Comparison of ENCODE assay signal across 20 cellular contexts in the genomic region with DNA sequence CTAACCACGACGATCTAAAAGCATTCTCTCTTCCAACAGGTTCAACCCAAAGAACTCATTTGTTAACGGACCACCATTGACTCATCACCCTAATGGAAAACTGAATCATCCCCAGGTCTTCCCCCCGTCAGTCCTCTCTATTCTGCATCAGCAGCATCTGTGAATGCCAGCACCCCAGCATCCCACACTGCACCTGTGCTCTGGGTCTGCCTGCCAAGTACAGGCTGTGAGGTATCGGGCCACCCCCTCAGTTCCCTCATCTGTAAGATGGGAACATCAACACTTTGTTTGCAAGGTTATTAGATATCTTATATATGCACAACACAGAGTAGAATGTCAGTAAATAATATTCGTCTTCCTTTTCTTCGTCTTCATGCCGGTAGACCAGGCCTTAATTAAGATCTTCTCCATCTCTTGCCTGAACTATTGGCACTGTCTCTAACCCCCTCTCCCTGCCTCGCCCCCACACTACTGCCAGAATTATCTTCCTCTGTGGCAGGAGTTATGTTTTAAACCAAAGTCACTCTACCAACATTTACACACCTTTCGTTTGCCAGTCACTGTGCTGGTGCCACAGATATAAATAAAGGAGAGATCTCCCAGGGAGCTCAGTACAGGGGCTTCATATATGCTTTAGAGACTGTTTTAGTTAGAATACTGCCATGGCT. TPM values are rescaled to one million over a fixed set of nuclear protein-coding genes. Genes with fewer than 3 reads are reported as not detected.
DNase-seq lines count a peak whose midpoint lies in the region; ATAC-seq, FAIRE-seq and TF ChIP-seq lines count a peak whose summit lies in the region.
"Had no signal": no experiment of that assay in that cellular context is flagged by ENCODE, and none has a peak within 500 bp of the region (broad histone marks: within the 10 kb centered on the region; RNA-seq: fewer than 3 reads in every experiment).

No MANE protein-coding gene starts in this region.

- ATAC-seq in stimulated activated naive CD8-positive, alpha-beta T cell treated with anti-CD3 and anti-CD28 coated beads, Interleukin-15, Interleukin-2, amounts not matched to agents 100 U/mL and 50 U/mL, for 24 hours, result peak; percentile 70
- no peak for ATAC-seq in stimulated activated naive CD8-positive, alpha-beta T cell treated with anti-CD3 and anti-CD28 coated beads, Interleukin-15, amount 100 ng/mL, for 72 hours
- ATAC-seq in Right ventricle myocardium superior (ENCODE audit: poor library complexity), result no peak
- ATAC-seq in activated T-helper 17 cell treated with anti-CD3 and anti-CD28 coated beads, Interleukin-2, amount 50 U/mL, for 72 hours (replicated peaks), result no peak
- ATAC-seq: GM12878 had no signal

- H3K4me3 ChIP-seq in astrocyte (ENCODE audit: insufficient read depth, low read depth, low read length), result no peak overlapping the region
- H3K4me3 ChIP-seq: BLaER1, GM12878 had no signal

- H3K36me3 ChIP-seq in astrocyte (ENCODE audit: insufficient read depth, low read length), result no peaks in the 10 kb centered on the region
- H3K36me3 ChIP-seq: BLaER1 had no signal

- no peaks in the 10 kb centered on the region for H3K79me2 ChIP-seq in astrocyte (ENCODE audit: insufficient read depth, low read length)

- no peak overlapping the region for H3K9ac ChIP-seq in astrocyte (ENCODE audit: low read length)
- H3K9ac ChIP-seq: BLaER1 had no signal

- intact Hi-C loops in head of caudate nucleus (cut with DNase I), result no loop called here
- intact Hi-C loops in Right ventricle myocardium superior (cut with DNase I), result no loop called here

- H3K27ac ChIP-seq in astrocyte (ENCODE audit: low read depth, low read length), result no peak overlapping the region
- H3K27ac ChIP-seq: BLaER1 had no signal

- no peak for DNase-seq in stimulated activated naive CD8-positive, alpha-beta T cell treated with anti-CD3 and anti-CD28 coated beads, Interleukin-15, Interleukin-2, amounts not matched to agents 100 U/mL and 50 U/mL, for 24 hours
- no peak for DNase-seq in stimulated activated naive CD8-positive, alpha-beta T cell treated with anti-CD3 and anti-CD28 coated beads, Interleukin-15, amount 100 ng/mL, for 72 hours
- no peak for DNase-seq in astrocyte (ENCODE audit: low read depth)
- DNase-seq in head of caudate nucleus, result peak in 35 of 42 donors; percentile 35 to 88 (median 65)
- no peak for DNase-seq in DMS79 treated with DMSO at 0.1 percent for 48 hours (lab: John Stamatoyannopoulos, UW)
- DNase-seq in Right ventricle myocardium superior, result no peak
- DNase-seq: ACHN; AML-193; CD4-positive, alpha-beta memory T cell; DMS153; DMS79; GF-D8; GOT3; KG1 had no signal

- no peaks in the 10 kb centered on the region for H3K27me3 Mint-ChIP-seq in stimulated activated naive CD8-positive, alpha-beta T cell treated with anti-CD3 and anti-CD28 coated beads, Interleukin-15, amount 100 ng/mL, for 72 hours
- peaks cover 44% of the 10 kb centered on the region for H3K27me3 Mint-ChIP-seq in astrocyte (ENCODE audit: low read depth, unreplicated experiment)
- peaks cover 9% of the 10 kb centered on the region for H3K27me3 Mint-ChIP-seq in activated T-helper 17 cell treated with anti-CD3 and anti-CD28 coated beads, Interleukin-2, amount 50 U/mL, for 72 hours

- FAIRE-seq in astrocyte (lab: Jason Lieb, UNC), result no peak
- FAIRE-seq: A204.1, GM12878 had no signal

- H2AFZ ChIP-seq in astrocyte (ENCODE audit: low read depth, low read length), result no peak overlapping the region

- no peaks in the 10 kb centered on the region for H3K9me3 Mint-ChIP-seq in stimulated activated naive CD8-positive, alpha-beta T cell treated with anti-CD3 and anti-CD28 coated beads, Interleukin-15, amount 100 ng/mL, for 72 hours
- H3K9me3 Mint-ChIP-seq in astrocyte (ENCODE audit: unreplicated experiment), result no peaks in the 10 kb centered on the region
- no peaks in the 10 kb centered on the region for H3K9me3 Mint-ChIP-seq in activated T-helper 17 cell treated with anti-CD3 and anti-CD28 coated beads, Interleukin-2, amount 50 U/mL, for 72 hours
- H3K9me3 Mint-ChIP-seq: CD4-positive, alpha-beta memory T cell; H9 had no signal

- H3K27ac Mint-ChIP-seq in stimulated activated naive CD8-positive, alpha-beta T cell treated with anti-CD3 and anti-CD28 coated beads, Interleukin-15, amount 100 ng/mL, for 72 hours, result no peak overlapping the region
- H3K27ac Mint-ChIP-seq in astrocyte (ENCODE audit: unreplicated experiment), result no peak overlapping the region
- H3K27ac Mint-ChIP-seq in activated T-helper 17 cell treated with anti-CD3 and anti-CD28 coated beads, Interleukin-2, amount 50 U/mL, for 72 hours, result no peak overlapping the region
- H3K27ac Mint-ChIP-seq: CD14-positive monocyte, H9 had no signal

- H3K27me3 ChIP-seq in astrocyte (ENCODE audit: insufficient read depth, low read length), result no peaks in the 10 kb centered on the region
- H3K27me3 ChIP-seq: BLaER1 had no signal

- no peaks in the 10 kb centered on the region for H3K36me3 Mint-ChIP-seq in astrocyte (ENCODE audit: low read depth, unreplicated experiment)
- no peaks in the 10 kb centered on the region for H3K36me3 Mint-ChIP-seq in activated T-helper 17 cell treated with anti-CD3 and anti-CD28 coated beads, Interleukin-2, amount 50 U/mL, for 72 hours (ENCODE audit: low read depth)
- H3K36me3 Mint-ChIP-seq: CD14-positive monocyte; CD4-positive, alpha-beta memory T cell had no signal

- no peak overlapping the region for H3K4me2 ChIP-seq in astrocyte (ENCODE audit: low read length)
- H3K4me2 ChIP-seq: BLaER1 had no signal

- H3K4me1 Mint-ChIP-seq in stimulated activated naive CD8-positive, alpha-beta T cell treated with anti-CD3 and anti-CD28 coated beads, Interleukin-15, amount 100 ng/mL, for 72 hours, result peaks cover 8% of the 10 kb centered on the region
- no peaks in the 10 kb centered on the region for H3K4me1 Mint-ChIP-seq in astrocyte (ENCODE audit: low read depth, unreplicated experiment)
- H3K4me1 Mint-ChIP-seq in activated T-helper 17 cell treated with anti-CD3 and anti-CD28 coated beads, Interleukin-2, amount 50 U/mL, for 72 hours, result peaks cover 6% of the 10 kb centered on the region
- H3K4me1 Mint-ChIP-seq: CD4-positive, alpha-beta memory T cell had no signal

- H4K20me1 ChIP-seq in astrocyte (ENCODE audit: insufficient read depth, low read length), result no peaks in the 10 kb centered on the region
- H4K20me1 ChIP-seq: BLaER1 had no signal

- TF ChIP-seq CTCF in astrocyte (IDR thresholded peaks at IDR 0.05; ENCODE audit: insufficient read depth, low read depth, low read length), result no peak

- no peaks in the 10 kb centered on the region for H3K9me3 ChIP-seq in astrocyte (ENCODE audit: insufficient read depth, low read depth, low read length)
- H3K9me3 ChIP-seq: BLaER1 had no signal

- no peaks in the 10 kb centered on the region for H3K4me1 ChIP-seq in astrocyte (ENCODE audit: insufficient read depth, low read length)
- H3K4me1 ChIP-seq: BLaER1 had no signal

- no peak overlapping the region for H3K4me3 Mint-ChIP-seq in stimulated activated naive CD8-positive, alpha-beta T cell treated with anti-CD3 and anti-CD28 coated beads, Interleukin-15, amount 100 ng/mL, for 72 hours
- H3K4me3 Mint-ChIP-seq in astrocyte (ENCODE audit: unreplicated experiment), result peak overlapping the region; percentile 35
- H3K4me3 Mint-ChIP-seq in activated T-helper 17 cell treated with anti-CD3 and anti-CD28 coated beads, Interleukin-2, amount 50 U/mL, for 72 hours, result no peak overlapping the region
- H3K4me3 Mint-ChIP-seq: CD14-positive monocyte; CD4-positive, alpha-beta memory T cell; H9 had no signal

RNA-seq across cellular contexts. Expression of a gene that starts 7.8 kb away (rescaled TPM):
- not detected in 2 replicates for total RNA-seq in astrocyte
- total RNA-seq in Right ventricle myocardium superior, result not detected
- total RNA-seq in activated T-helper 17 cell treated with anti-CD3 and anti-CD28 coated beads, Interleukin-2, amount 50 U/mL, for 72 hours, result under 1 TPM in 1 of 2 donors, not detected in 1; 0.11 TPM
- total RNA-seq: H9 had no signal

RNA-seq across cellular contexts. Expression of a gene that starts 17.7 kb away (rescaled TPM):
- total RNA-seq in astrocyte, result not detected in 2 replicates
- total RNA-seq in Right ventricle myocardium superior, result not detected
- not detected for total RNA-seq in activated T-helper 17 cell treated with anti-CD3 and anti-CD28 coated beads, Interleukin-2, amount 50 U/mL, for 72 hours
- total RNA-seq: GM12878, H9 had no signal

Comparison
In these comparisons a context has a peak if more than half of its experiments do, and no peak if none do; other contexts are left out.
1. DNase-seq: peak in head of caudate nucleus (35 of 42); none in stimulated activated naive CD8-positive, alpha-beta T cell treated with anti-CD3 and anti-CD28 coated beads, Interleukin-15, Interleukin-2, amounts not matched to agents 100 U/mL and 50 U/mL, for 24 hours (single experiment), stimulated activated naive CD8-positive, alpha-beta T cell treated with anti-CD3 and anti-CD28 coated beads, Interleukin-15, amount 100 ng/mL, for 72 hours (0 of 2), astrocyte (single experiment), DMS79 treated with DMSO at 0.1 percent for 48 hours (single experiment) and Right ventricle myocardium superior (single experiment).